Comparison of ENCODE assay signal across 1 cellular context in the genomic region with DNA sequence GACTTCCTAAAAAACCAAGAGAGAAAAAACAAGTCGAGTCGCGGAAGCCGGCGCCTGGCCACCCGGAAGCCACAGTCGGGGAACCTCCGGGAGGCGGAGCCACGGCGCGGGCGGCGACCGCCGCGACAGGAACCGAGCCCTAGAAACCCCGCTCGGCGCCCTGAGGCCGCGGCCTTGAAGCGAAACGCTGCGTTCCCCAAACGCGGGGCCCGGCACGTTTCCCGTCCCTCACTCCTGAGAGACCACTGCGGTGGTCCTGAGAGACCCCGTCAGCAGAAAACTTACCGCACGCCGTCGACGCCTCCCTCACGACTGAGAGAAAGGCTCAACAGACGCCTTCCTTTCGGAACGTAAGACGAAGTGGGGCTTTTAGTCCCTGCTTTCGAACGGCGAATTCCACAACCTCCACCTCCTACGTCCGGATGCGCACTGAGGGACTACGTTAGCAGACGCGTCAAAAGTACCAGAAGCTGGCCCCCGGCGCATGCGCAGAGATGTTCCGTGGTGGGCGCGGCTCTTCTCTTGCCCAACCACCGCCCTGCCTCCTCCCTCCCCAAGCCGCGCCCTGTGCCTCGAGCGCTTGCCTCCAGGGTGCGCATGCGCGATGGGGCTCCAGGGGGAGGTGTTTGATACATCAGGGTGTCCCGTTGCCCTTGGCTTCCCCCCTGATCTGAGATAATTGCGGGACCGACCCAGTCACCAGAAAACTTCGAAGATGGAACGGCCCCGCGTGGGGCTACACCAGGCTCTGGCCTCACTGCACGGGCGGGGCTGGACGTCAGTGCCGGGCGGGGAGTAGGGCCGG.
TF ChIP-seq lines count a peak whose summit lies in the region.

Gene RSRP1 (minus strand): TSS at position 431 of the 805 bp plus-strand sequence. CDS start 491 bp downstream, outside the sequence.

TF ChIP-seq in K562, 482 proteins besides CTCF, POLR2A, EP300 and RAD21 (continued from another document and continues in another):
- TF ChIP-seq, protein P1, sequence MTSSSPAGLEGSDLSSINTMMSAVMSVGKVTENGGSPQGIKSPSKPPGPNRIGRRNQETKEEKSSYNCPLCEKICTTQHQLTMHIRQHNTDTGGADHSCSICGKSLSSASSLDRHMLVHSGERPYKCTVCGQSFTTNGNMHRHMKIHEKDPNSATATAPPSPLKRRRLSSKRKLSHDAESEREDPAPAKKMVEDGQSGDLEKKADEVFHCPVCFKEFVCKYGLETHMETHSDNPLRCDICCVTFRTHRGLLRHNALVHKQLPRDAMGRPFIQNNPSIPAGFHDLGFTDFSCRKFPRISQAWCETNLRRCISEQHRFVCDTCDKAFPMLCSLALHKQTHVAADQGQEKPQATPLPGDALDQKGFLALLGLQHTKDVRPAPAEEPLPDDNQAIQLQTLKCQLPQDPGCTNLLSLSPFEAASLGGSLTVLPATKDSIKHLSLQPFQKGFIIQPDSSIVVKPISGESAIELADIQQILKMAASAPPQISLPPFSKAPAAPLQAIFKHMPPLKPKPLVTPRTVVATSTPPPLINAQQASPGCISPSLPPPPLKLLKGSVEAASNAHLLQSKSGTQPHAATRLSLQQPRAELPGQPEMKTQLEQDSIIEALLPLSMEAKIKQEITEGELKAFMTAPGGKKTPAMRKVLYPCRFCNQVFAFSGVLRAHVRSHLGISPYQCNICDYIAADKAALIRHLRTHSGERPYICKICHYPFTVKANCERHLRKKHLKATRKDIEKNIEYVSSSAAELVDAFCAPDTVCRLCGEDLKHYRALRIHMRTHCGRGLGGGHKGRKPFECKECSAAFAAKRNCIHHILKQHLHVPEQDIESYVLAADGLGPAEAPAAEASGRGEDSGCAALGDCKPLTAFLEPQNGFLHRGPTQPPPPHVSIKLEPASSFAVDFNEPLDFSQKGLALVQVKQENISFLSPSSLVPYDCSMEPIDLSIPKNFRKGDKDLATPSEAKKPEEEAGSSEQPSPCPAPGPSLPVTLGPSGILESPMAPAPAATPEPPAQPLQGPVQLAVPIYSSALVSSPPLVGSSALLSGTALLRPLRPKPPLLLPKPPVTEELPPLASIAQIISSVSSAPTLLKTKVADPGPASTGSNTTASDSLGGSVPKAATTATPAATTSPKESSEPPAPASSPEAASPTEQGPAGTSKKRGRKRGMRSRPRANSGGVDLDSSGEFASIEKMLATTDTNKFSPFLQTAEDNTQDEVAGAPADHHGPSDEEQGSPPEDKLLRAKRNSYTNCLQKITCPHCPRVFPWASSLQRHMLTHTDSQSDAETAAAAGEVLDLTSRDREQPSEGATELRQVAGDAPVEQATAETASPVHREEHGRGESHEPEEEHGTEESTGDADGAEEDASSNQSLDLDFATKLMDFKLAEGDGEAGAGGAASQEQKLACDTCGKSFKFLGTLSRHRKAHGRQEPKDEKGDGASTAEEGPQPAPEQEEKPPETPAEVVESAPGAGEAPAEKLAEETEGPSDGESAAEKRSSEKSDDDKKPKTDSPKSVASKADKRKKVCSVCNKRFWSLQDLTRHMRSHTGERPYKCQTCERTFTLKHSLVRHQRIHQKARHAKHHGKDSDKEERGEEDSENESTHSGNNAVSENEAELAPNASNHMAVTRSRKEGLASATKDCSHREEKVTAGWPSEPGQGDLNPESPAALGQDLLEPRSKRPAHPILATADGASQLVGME (CRISPR knock-in tag; IDR thresholded peaks at IDR 0.05) = peak; percentile 78
- TF ChIP-seq NCOA2 (IDR thresholded peaks at IDR 0.05; ENCODE audit: partially characterized antibody in 2 of 2) (no peak), MAZ (CRISPR knock-in tag; conservative IDR thresholded peaks at IDR 0.05 in 1 of 2, IDR thresholded peaks at IDR 0.05 in 1 of 2) (peak; percentile 80 to 81), MAFK (IDR thresholded peaks at IDR 0.05; ENCODE audit: low read length) (no peak; the same call in none of the 2 replicates), SNIP1 (IDR thresholded peaks at IDR 0.05; ENCODE audit: low read depth) (no peak), PATZ1 (CRISPR knock-in tag; IDR thresholded peaks at IDR 0.05; ENCODE audit: borderline replicate concordance) (peak; percentile 83), RERE (CRISPR knock-in tag; IDR thresholded peaks at IDR 0.05; ENCODE audit: borderline replicate concordance) (peak; percentile 95), SMARCA5 (IDR thresholded peaks at IDR 0.05) (peak; percentile 77), ZNF589 (CRISPR knock-in tag; IDR thresholded peaks at IDR 0.05; ENCODE audit: low read depth) (no peak), NFE2L1 (tag; IDR thresholded peaks at IDR 0.05; ENCODE audit: borderline replicate concordance, low read depth) (no peak), TAF7 (tag; IDR thresholded peaks at IDR 0.05) (peak; percentile 95), ZZZ3 (IDR thresholded peaks at IDR 0.05) (no peak), GATA2 (CRISPR knock-in tag; IDR thresholded peaks at IDR 0.05) (0 out of 2 replicates have a peak, but pooled peaks have one; percentile 32), PHTF2 (CRISPR knock-in tag; IDR thresholded peaks at IDR 0.05) (peak; percentile 84; the same call in 1 of the 2 replicates), GMEB1 (CRISPR knock-in tag; IDR thresholded peaks at IDR 0.05) (peak; percentile 71), TBP (optimal IDR thresholded peaks at IDR 0.05; ENCODE audit: low read depth, low read length) (peak; percentile 99), SIX5 (IDR thresholded peaks at IDR 0.05; ENCODE audit: borderline replicate concordance in 1 of 2, insufficient read depth in 1 of 2, low read depth in 1 of 2, low read length in 2 of 2) (no peak), ZNF146 (CRISPR knock-in tag; IDR thresholded peaks at IDR 0.05; ENCODE audit: unreplicated experiment) (no peak), ZNF707 (CRISPR knock-in tag; conservative IDR thresholded peaks at IDR 0.05) (no peak), RBM25 (IDR thresholded peaks at IDR 0.05; ENCODE audit: low read depth, low read length, severe bottlenecking) (no peak), NRF1 (conservative IDR thresholded peaks at IDR 0.05 in 1 of 2, IDR thresholded peaks at IDR 0.05 in 1 of 2) (peak; percentile 100), SAFB (IDR thresholded peaks at IDR 0.05; ENCODE audit: borderline replicate concordance, low read depth, low read length) (peak; percentile 39; the same call in 1 of the 2 replicates), ZBTB43 (CRISPR knock-in tag; IDR thresholded peaks at IDR 0.05) (peak; percentile 24; the same call in 1 of the 2 replicates), PRDM10 (IDR thresholded peaks at IDR 0.05; ENCODE audit: partially characterized antibody) (peak; percentile 89), ID3 (CRISPR knock-in tag; IDR thresholded peaks at IDR 0.05) (no peak), ID3 (tag; IDR thresholded peaks at IDR 0.05) (no peak; the same call in 1 of the 2 replicates), SRSF9 (IDR thresholded peaks at IDR 0.05; ENCODE audit: borderline replicate concordance, low read depth, low read length) (no peak), CHD4 (IDR thresholded peaks at IDR 0.05; ENCODE audit: insufficient read depth, insufficient replicate concordance, low read depth, low read length, poor library complexity, severe bottlenecking) (no peak), E2F3 (CRISPR knock-in tag; IDR thresholded peaks at IDR 0.05) (peak; percentile 77), ZNF175 (CRISPR knock-in tag; IDR thresholded peaks at IDR 0.05; ENCODE audit: low read depth) (no peak)
- TF ChIP-seq, protein P2, sequence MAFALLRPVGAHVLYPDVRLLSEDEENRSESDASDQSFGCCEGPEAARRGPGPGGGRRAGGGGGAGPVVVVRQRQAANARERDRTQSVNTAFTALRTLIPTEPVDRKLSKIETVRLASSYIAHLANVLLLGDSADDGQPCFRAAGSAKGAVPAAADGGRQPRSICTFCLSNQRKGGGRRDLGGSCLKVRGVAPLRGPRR (CRISPR knock-in tag; IDR thresholded peaks at IDR 0.05) = peak; percentile 9; the same call in 1 of the 2 replicates
